ENCODE assay signal across 8 cellular contexts in the genomic region with DNA sequence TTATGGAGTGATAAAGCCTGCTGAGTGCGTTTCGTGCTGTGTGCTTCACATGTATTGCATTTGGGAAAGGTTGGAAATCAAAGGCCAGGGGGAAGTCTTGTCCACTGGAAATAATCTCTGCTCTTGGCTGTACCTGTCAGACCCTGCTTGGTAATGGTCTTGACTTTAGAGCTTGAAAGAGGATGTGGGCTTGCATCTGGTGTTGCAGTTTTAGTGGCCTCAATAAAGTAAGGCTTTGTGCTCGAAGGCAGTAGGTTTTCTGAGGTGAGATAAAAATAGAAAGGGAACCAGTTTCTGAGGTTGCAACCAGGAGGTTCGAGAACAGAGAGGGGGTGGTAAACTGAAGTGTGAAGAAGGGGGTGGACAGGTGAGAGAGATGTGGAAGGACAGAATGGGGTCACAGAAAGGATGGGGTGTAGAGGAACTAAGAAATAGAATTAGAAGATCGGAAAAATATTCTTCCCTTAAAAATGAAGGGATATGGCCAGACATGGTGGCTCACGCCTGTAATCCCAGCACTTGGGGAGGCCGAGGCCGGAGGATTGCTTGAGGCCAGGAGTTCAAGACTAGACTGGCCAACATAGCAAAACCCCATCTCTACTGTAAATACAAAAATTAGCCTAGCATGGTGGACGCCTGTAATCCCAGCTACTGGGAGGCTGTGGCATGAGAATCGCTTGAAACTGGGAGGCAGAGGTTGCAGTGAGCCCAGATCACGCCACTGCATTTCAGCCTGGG. TPM values are rescaled to one million over a fixed set of nuclear protein-coding genes. Genes with fewer than 3 reads are reported as not detected.
A peak's percentile ranks its signal among the peaks of the same experiment; 100 is the strongest.
DNase-seq lines count a peak whose midpoint lies in the region; ATAC-seq and TF ChIP-seq lines count a peak whose summit lies in the region.

No MANE protein-coding gene starts in this region.

- CTCF ChIA-PET in BJ (lab: Yijun Ruan, JAX): interaction anchor here (0.6 to 0.7 kb wide), 2 partner anchors 24 to 80 kb away, joined by 3 read pairs; no protein-coding TSS in a partner anchor
- CTCF ChIA-PET in activated naive CD4-positive, alpha-beta T cell treated with anti-CD3 and anti-CD28 coated beads, Interleukin-2, amount 10 ng/mL, durations not matched to agents 7 days and 5 days (lab: Charles Lee): no interaction called here

- peak; percentile 36 for ATAC-seq in GM18861 (IDR thresholded peaks at IDR 0.05; ENCODE audit: unreplicated experiment)
- no peak for ATAC-seq in left lung
- no peak for ATAC-seq in upper lobe of left lung (ENCODE audit: low FRiP score in 2 of 2)

- POLR2A ChIA-PET in BJ (lab: Charles Lee): no interaction called here

- H3K4me1 ChIP-seq in left lung (peaks cover 17 to 46% of the 10 kb centered on the region in 2 donors), upper lobe of left lung (peaks cover 33 to 44% (median 36%) of the 10 kb centered on the region in 4 donors)

- H3K27ac Mint-ChIP-seq in activated naive CD4-positive, alpha-beta T cell treated with anti-CD3 and anti-CD28 coated beads, Interleukin-2, amount 10 ng/mL, durations not matched to agents 7 days and 5 days: peak overlapping the region; percentile 93

- H3K36me3 ChIP-seq in BJ (ENCODE audit: control insufficient read depth, insufficient read depth, low read length) (peaks cover 2% of the 10 kb centered on the region; the same call in 1 of the 2 replicates), left lung (no peaks in the 10 kb centered on the region), upper lobe of left lung (peaks cover 0 to 4% (median 0%) of the 10 kb centered on the region in 4 donors)

- H3K9me3 ChIP-seq in left lung: no peaks in the 10 kb centered on the region
- no peaks in the 10 kb centered on the region for H3K9me3 ChIP-seq in upper lobe of left lung

- TF ChIP-seq EP300 in upper lobe of left lung (IDR thresholded peaks at IDR 0.05): no peak

- H3K4me3 Mint-ChIP-seq in activated naive CD4-positive, alpha-beta T cell treated with anti-CD3 and anti-CD28 coated beads, Interleukin-2, amount 10 ng/mL, durations not matched to agents 7 days and 5 days: peak overlapping the region; percentile 99

- no peak for TF ChIP-seq CTCF in BJ (IDR thresholded peaks at IDR 0.05; ENCODE audit: insufficient read depth, low read depth, low read length)
- TF ChIP-seq CTCF in left lung (IDR thresholded peaks at IDR 0.05): no peak
- TF ChIP-seq CTCF in upper lobe of left lung (IDR thresholded peaks at IDR 0.05): no peak

- peaks cover 57% of the 10 kb centered on the region for H3K4me1 Mint-ChIP-seq in activated naive CD4-positive, alpha-beta T cell treated with anti-CD3 and anti-CD28 coated beads, Interleukin-2, amount 10 ng/mL, durations not matched to agents 7 days and 5 days

- DNase-seq in BJ (ENCODE audit: low read depth) (no peak), HK-2 (ENCODE audit: unreplicated experiment) (peak; percentile 4), left lung (no peak), upper lobe of left lung (no peak), NCI-H1694 treated with DMSO at 0.1 percent for 48 hours (lab: John Stamatoyannopoulos, UW) (no peak), NCI-H2171 (lab: John Stamatoyannopoulos, UW) (no peak)
- DNase-seq in activated naive CD4-positive, alpha-beta T cell treated with anti-CD3 and anti-CD28 coated beads, Interleukin-2, amount 10 ng/mL, durations not matched to agents 7 days and 5 days: peak; percentile 51

- H3K27me3 Mint-ChIP-seq in activated naive CD4-positive, alpha-beta T cell treated with anti-CD3 and anti-CD28 coated beads, Interleukin-2, amount 10 ng/mL, durations not matched to agents 7 days and 5 days: no peaks in the 10 kb centered on the region

- intact Hi-C loops in left lung (cut with DNase I): no loop called here

- peak overlapping the region; percentile 69 for H3K4me3 ChIP-seq in BJ (ENCODE audit: low read depth, low read length)
- H3K4me3 ChIP-seq in left lung: peak overlapping the region; percentile 95 to 99
- H3K4me3 ChIP-seq in upper lobe of left lung: peak overlapping the region in 3 of 4 donors; percentile 63 to 93 (median 85)

- no peaks in the 10 kb centered on the region for H3K27me3 ChIP-seq in BJ (ENCODE audit: control insufficient read depth, insufficient read depth, low read length)
- H3K27me3 ChIP-seq in left lung: no peaks in the 10 kb centered on the region
- no peaks in the 10 kb centered on the region for H3K27me3 ChIP-seq in upper lobe of left lung

- TF ChIP-seq POLR2A in upper lobe of left lung (IDR thresholded peaks at IDR 0.05): no peak

- H3K36me3 Mint-ChIP-seq in activated naive CD4-positive, alpha-beta T cell treated with anti-CD3 and anti-CD28 coated beads, Interleukin-2, amount 10 ng/mL, durations not matched to agents 7 days and 5 days: peaks cover 43% of the 10 kb centered on the region

- no peaks in the 10 kb centered on the region for H3K9me3 Mint-ChIP-seq in activated naive CD4-positive, alpha-beta T cell treated with anti-CD3 and anti-CD28 coated beads, Interleukin-2, amount 10 ng/mL, durations not matched to agents 7 days and 5 days

- peak overlapping the region; percentile 94 for H3K27ac ChIP-seq in left lung
- H3K27ac ChIP-seq in upper lobe of left lung: peak overlapping the region; percentile 92 to 99 (median 96)

- 69 to 71% methylated on average over 11 of the region's 11 CpGs for WGBS in upper lobe of left lung, 2 donors

RNA-seq across cellular contexts. Expression of gene S100PBP, which starts 1.5 kb away (rescaled TPM):
- 20.7 and 31.8 TPM in 2 replicates for polyA plus RNA-seq in BJ (2011; rRNA removed)
- polyA minus RNA-seq in BJ (2011; rRNA and poly(A)+ RNA removed): 16.8 and 24.8 TPM in 2 replicates
- total RNA-seq in left lung (10 to 100 TPM; 32.3 to 35.0 TPM), upper lobe of left lung (10 to 100 TPM; 20.8 to 85.9 (median 34.9) TPM)

RNA-seq across cellular contexts. Expression of gene YARS1, which starts 1.8 kb away (rescaled TPM):
- 71.8 and 75.3 TPM in 2 replicates for polyA plus RNA-seq in BJ (2011; rRNA removed)
- 76.8 and 78.8 TPM in 2 replicates for polyA minus RNA-seq in BJ (2011; rRNA and poly(A)+ RNA removed)
- 100 to 1,000 TPM in 1 of 2 donors, 10 to 100 TPM in 1; 80.7 to 126 TPM for total RNA-seq in left lung
- 100 to 1,000 TPM in 3 of 6 donors, 10 to 100 TPM in 3; 82.1 to 110 (median 95.1) TPM for total RNA-seq in upper lobe of left lung

RNA-seq across cellular contexts. Expression of gene FNDC5, which starts 51.7 kb away (rescaled TPM):
- polyA plus RNA-seq in BJ (2011; rRNA removed): 1.1 and 1.2 TPM in 2 replicates
- polyA minus RNA-seq in BJ (2011; rRNA and poly(A)+ RNA removed): 0.57 TPM in 2 replicates
- total RNA-seq in left lung: 1 to 10 TPM in 1 of 2 donors, not detected in 1; 4.6 TPM
- total RNA-seq in upper lobe of left lung: 10 to 100 TPM in 1 of 6 donors, 1 to 10 TPM in 2, under 1 TPM in 1, not detected in 2; 0.30 to 10.3 (median 2.2) TPM

Comparison
In these comparisons a context has a peak if more than half of its experiments do, and no peak if none do; other contexts are left out.
1. DNase-seq: peak in HK-2 (single experiment) and activated naive CD4-positive, alpha-beta T cell treated with anti-CD3 and anti-CD28 coated beads, Interleukin-2, amount 10 ng/mL, durations not matched to agents 7 days and 5 days (single experiment); none in BJ (single experiment), left lung (0 of 2), upper lobe of left lung (0 of 2), NCI-H1694 treated with DMSO at 0.1 percent for 48 hours (single experiment) and NCI-H2171 (single experiment).
2. Peak in every context shown above with its lines, with median percentiles within 50 percentile points of each other: H3K4me3 ChIP-seq.